Comparison of ENCODE assay signal across 20 cellular contexts in genomic region chr16:78129349-78129748, GRCh38.
"Had no signal": no experiment of that assay in that cellular context is flagged by ENCODE, and none has a peak within 500 bp of the region (broad histone marks: within the 10 kb centered on the region; RNA-seq: fewer than 3 reads in every experiment).

No MANE protein-coding gene starts in this region.

- H3K4me3 ChIP-seq: dorsolateral prefrontal cortex, neural progenitor cell, psoas muscle, sigmoid colon, skin epidermis, stomach, upper lobe of left lung, uterus had no signal

- H3K36me3 Mint-ChIP-seq: natural killer cell had no signal

- H3K9ac ChIP-seq: neural progenitor cell had no signal

- ATAC-seq: natural killer cell had no signal

- H3K27me3 ChIP-seq: dorsolateral prefrontal cortex, neural progenitor cell, sigmoid colon, stomach, upper lobe of left lung, uterus had no signal

- H3K4me1 ChIP-seq: neural progenitor cell, uterus had no signal

- H3K9me3 ChIP-seq: psoas muscle, sigmoid colon, stomach, upper lobe of left lung, uterus had no signal

- H3K36me3 ChIP-seq: neural progenitor cell, sigmoid colon, stomach, upper lobe of left lung, uterus had no signal

- H3K9me3 Mint-ChIP-seq: natural killer cell, neural progenitor cell had no signal

- H3K4me3 Mint-ChIP-seq: natural killer cell, neural progenitor cell had no signal

- H3K27ac ChIP-seq: neural progenitor cell, psoas muscle, sigmoid colon, skin epidermis, upper lobe of left lung, uterus had no signal

- H2AFZ ChIP-seq: neural progenitor cell had no signal

- H3K4me2 ChIP-seq: neural progenitor cell had no signal

- DNase-seq: central memory CD4-positive, alpha-beta T cell; cortex of kidney; dorsolateral prefrontal cortex; effector CD8-positive, alpha-beta T cell; foreskin melanocyte; head of caudate nucleus; hippocampal formation; natural killer cell; nucleus accumbens; psoas muscle; retina; sigmoid colon; stimulated activated CD4-positive, alpha-beta T cell treated with anti-CD3 and anti-CD28 coated beads, Interleukin-2, amount 100 ng/mL, for 24 hours; stimulated activated CD4-positive, alpha-beta T cell treated with anti-CD3 and anti-CD28 coated beads, Interleukin-4, amount 100 ng/mL, for 4 hours; stimulated activated naive CD4-positive, alpha-beta T cell; stomach; upper lobe of left lung; uterus had no signal

- H3K27ac Mint-ChIP-seq: natural killer cell, neural progenitor cell had no signal
